In the genomic region with DNA sequence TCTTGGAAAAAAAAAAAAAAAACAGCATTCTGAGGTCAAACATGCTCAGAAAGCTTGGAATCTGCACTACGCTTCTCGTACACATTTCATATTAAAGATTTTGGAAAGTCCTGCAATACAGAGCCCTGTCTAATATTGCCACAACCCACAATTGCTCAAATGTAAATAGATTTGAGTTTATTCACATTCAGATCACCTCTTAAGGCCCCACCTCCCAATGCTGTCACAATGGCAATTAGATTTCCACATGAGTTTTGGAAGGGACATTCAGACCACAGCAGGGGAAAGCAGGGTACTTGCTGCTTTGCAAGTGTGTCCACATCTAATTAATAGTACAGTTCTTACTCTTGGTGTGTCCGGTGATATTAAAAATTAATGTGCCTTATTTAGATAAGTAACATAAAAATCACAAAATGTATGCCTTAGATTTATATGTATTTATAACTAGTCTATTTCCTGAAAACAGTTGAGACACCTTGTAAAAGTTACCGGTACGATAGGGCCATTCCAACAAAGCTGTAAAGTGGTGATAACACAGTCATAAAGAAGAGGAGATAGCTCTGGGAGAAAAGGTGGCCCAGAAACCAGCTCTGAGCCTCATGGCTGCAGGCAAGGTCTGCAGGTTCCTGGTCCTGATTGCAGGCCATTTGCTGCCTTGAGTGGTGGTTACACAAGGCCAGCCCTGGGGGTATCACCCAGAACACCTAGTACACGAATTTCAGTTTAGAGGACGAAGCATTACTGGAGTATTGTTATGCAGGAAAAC, we compare ENCODE assay signal across 36 cellular contexts. TPM values are rescaled to one million over a fixed set of nuclear protein-coding genes. Genes with fewer than 3 reads are reported as not detected.
DNase-seq lines count a peak whose midpoint lies in the region; ATAC-seq, FAIRE-seq and TF ChIP-seq lines count a peak whose summit lies in the region.
"Had no signal": no experiment of that assay in that cellular context is flagged by ENCODE, and none has a peak within 500 bp of the region (broad histone marks: within the 10 kb centered on the region; RNA-seq: fewer than 3 reads in every experiment).

No MANE protein-coding gene starts in this region.

- H3K14ac ChIP-seq in trophoblast cell (ENCODE audit: low read length) = no peak overlapping the region

- H2BK120ac ChIP-seq in trophoblast cell (ENCODE audit: insufficient read depth, low read length, poor library complexity) = no peak overlapping the region

- H3K27me3 ChIP-seq in ACC112 (ENCODE audit: insufficient read depth, low read length) (no peaks in the 10 kb centered on the region), pancreas (no peaks in the 10 kb centered on the region), trophoblast cell (ENCODE audit: insufficient read depth, low read length) (no peaks in the 10 kb centered on the region)
- H3K27me3 ChIP-seq: cardiac muscle cell had no signal

- WGBS in pancreas, 2 donors = 81 to 84% methylated on average over 7 of the region's 7 CpGs
- no CpG with 5 or more reads among the region's 7 CpGs for WGBS in trophoblast cell (ENCODE audit: extremely low coverage, insufficient coverage, insufficient read length)

- no peak overlapping the region for H3K18ac ChIP-seq in trophoblast cell (ENCODE audit: low read length)

- H2BK12ac ChIP-seq in trophoblast cell (ENCODE audit: low read length) = no peak overlapping the region

- H3K9me3 ChIP-seq in pancreas (no peaks in the 10 kb centered on the region), trophoblast cell (ENCODE audit: insufficient read depth, low read depth, low read length) (no peaks in the 10 kb centered on the region)
- H3K9me3 ChIP-seq: lower lobe of right lung, SJCRH30, thoracic aorta had no signal

- no peak overlapping the region for H4K8ac ChIP-seq in trophoblast cell (ENCODE audit: low read depth, low read length)

- no peak overlapping the region for H3K4me2 ChIP-seq in trophoblast cell (ENCODE audit: low read length)
- H3K4me2 ChIP-seq: smooth muscle cell had no signal

- H3K36me3 ChIP-seq in ACC112 (ENCODE audit: insufficient read depth, low read length) (peaks cover 2% of the 10 kb centered on the region; the same call in 1 of the 2 replicates), pancreas (no peaks in the 10 kb centered on the region), trophoblast cell (ENCODE audit: control insufficient read depth in 1 of 2, insufficient read depth in 2 of 2, low read length in 2 of 2) (no peaks in the 10 kb centered on the region)
- H3K36me3 ChIP-seq: cardiac muscle cell, lower lobe of right lung, SJCRH30, thoracic aorta, WERI-Rb-1 had no signal

- DNase-seq in LoVo (ENCODE audit: low spot score) (peak; percentile 39), fibroblast of gingiva (ENCODE audit: low read depth) (peak; percentile 32), pancreas (no peak), trophoblast cell (no peak), COLO668 (lab: John Stamatoyannopoulos, UW; ENCODE audit: unreplicated experiment) (no peak)
- DNase-seq: activated CD4-positive, alpha-beta T cell treated with anti-CD3 and anti-CD28 coated beads for 48 hours; activated CD8-positive, alpha-beta memory T cell treated with anti-CD3 and anti-CD28 coated beads for 24 hours; activated naive CD8-positive, alpha-beta T cell treated with anti-CD3 and anti-CD28 coated beads, Interleukin-2, amount 50 U/mL, for 24 hours; CD8-positive, alpha-beta T cell; effector CD8-positive, alpha-beta T cell; EL; KG1; kidney; lower lobe of right lung; NCI-H1436; NCI-H2081 treated with DMSO at 0.1 percent for 48 hours; NCI-H345; NCI-H69; nephron progenitor cell; SJCRH30; stimulated activated naive CD8-positive, alpha-beta T cell treated with anti-CD3 and anti-CD28 coated beads, Interleukin-15, Interleukin-2, amounts not matched to agents 100 U/mL and 50 U/mL, for 24 hours; SW 1271; T1000; WERI-Rb-1 had no signal

- H3K23ac ChIP-seq in trophoblast cell (ENCODE audit: low read length) = no peak overlapping the region

- no peaks in the 10 kb centered on the region for H3K79me1 ChIP-seq in trophoblast cell (ENCODE audit: low read length)

- no peak for ATAC-seq in pancreas
- ATAC-seq in GM19452 (IDR thresholded peaks at IDR 0.05; ENCODE audit: unreplicated experiment) = no peak
- no peak for ATAC-seq in GM19397 (IDR thresholded peaks at IDR 0.05; ENCODE audit: unreplicated experiment)
- ATAC-seq: activated naive CD8-positive, alpha-beta T cell treated with anti-CD3 and anti-CD28 coated beads, Interleukin-2, amount 50 U/mL, for 24 hours; CD8-positive, alpha-beta T cell; GM12878; lower lobe of right lung; stimulated activated naive CD8-positive, alpha-beta T cell treated with anti-CD3 and anti-CD28 coated beads, Interleukin-15, Interleukin-2, amounts not matched to agents 100 U/mL and 50 U/mL, for 24 hours had no signal

- H3K4me1 ChIP-seq in ACC112 (ENCODE audit: control insufficient read depth, insufficient read depth, low read length, unreplicated experiment) (peaks cover 53% of the 10 kb centered on the region), pancreas (peaks cover 0 to 22% (median 21%) of the 10 kb centered on the region in 3 donors), trophoblast cell (ENCODE audit: control insufficient read depth in 1 of 2, insufficient read depth in 2 of 2, low read length in 2 of 2) (peaks cover 0 to 5% of the 10 kb centered on the region in 2 experiments)
- H3K4me1 ChIP-seq: SJCRH30 had no signal

- H4K91ac ChIP-seq in trophoblast cell (ENCODE audit: low read depth, low read length) = no peak overlapping the region

- no peak overlapping the region for H3K4ac ChIP-seq in trophoblast cell (ENCODE audit: low read depth, low read length)

- no peak overlapping the region for H3K9ac ChIP-seq in trophoblast cell (ENCODE audit: low read length)

- no peak overlapping the region for H2AK5ac ChIP-seq in trophoblast cell (ENCODE audit: low read length)

- H2AFZ ChIP-seq in ACC112 (ENCODE audit: low read length, unreplicated experiment) (no peak overlapping the region), trophoblast cell (ENCODE audit: insufficient read depth, low read length, poor library complexity) (no peak overlapping the region)

- intact Hi-C loops in pancreas (cut with DNase I) = no loop called here

- TF ChIP-seq CTCF in pancreas (IDR thresholded peaks at IDR 0.05) = no peak

- H3K27ac ChIP-seq in ACC112 (ENCODE audit: low read depth, low read length) (peak overlapping the region; percentile 10; the same call in 1 of the 2 replicates), pancreas (no peak overlapping the region), trophoblast cell (ENCODE audit: low read depth, low read length) (no peak overlapping the region)
- H3K27ac ChIP-seq: cardiac muscle cell, coronary artery, lower lobe of right lung, SJCRH30, WERI-Rb-1 had no signal

- H3K4me3 ChIP-seq in ACC112 (ENCODE audit: low read depth, low read length) = no peak overlapping the region
- H3K4me3 ChIP-seq in pancreas = no peak overlapping the region
- no peak overlapping the region for H3K4me3 ChIP-seq in trophoblast cell (ENCODE audit: low read depth, low read length)
- H3K4me3 ChIP-seq: cardiac muscle cell, coronary artery, GM12878, lower lobe of right lung, SJCRH30, smooth muscle cell, thoracic aorta had no signal

- no peak overlapping the region for H2BK5ac ChIP-seq in trophoblast cell (ENCODE audit: low read depth, low read length, poor library complexity)

- peak; percentile 59 for FAIRE-seq in pancreas (lab: Jason Lieb, UNC)
- FAIRE-seq: A204.1, astrocyte, GM12878, GM19239, H1, kidney had no signal

- no peak overlapping the region for H4K12ac ChIP-seq in trophoblast cell (ENCODE audit: low read depth, low read length)

- H3K79me2 ChIP-seq in ACC112 (ENCODE audit: control insufficient read depth, insufficient read depth, low read length, unreplicated experiment) = peaks cover 89% of the 10 kb centered on the region
- no peaks in the 10 kb centered on the region for H3K79me2 ChIP-seq in trophoblast cell (ENCODE audit: control insufficient read depth, insufficient read depth, low read length, poor library complexity)

RNA-seq across cellular contexts. Expression of a gene that starts 27.9 kb away (rescaled TPM):
- total RNA-seq in pancreas = 10 to 100 TPM; 25.6 to 38.8 (median 34.8) TPM
- 1 to 10 TPM; 5.5 to 6.5 TPM for polyA plus RNA-seq in pancreas
- 29.0 and 30.5 TPM in 2 replicates for polyA plus RNA-seq in trophoblast cell (2013)
- total RNA-seq: CD8-positive, alpha-beta T cell had no signal

Comparison
In these comparisons a context has a peak if more than half of its experiments do, and no peak if none do; other contexts are left out.
1. DNase-seq: peak in LoVo (single experiment) and fibroblast of gingiva (single experiment); none in pancreas (0 of 6), trophoblast cell (0 of 2) and COLO668 (single experiment).